In genomic region chr19:31347356-31347755, GRCh38 we compare ENCODE assay signal across 11 cellular contexts. TPM values are rescaled to one million over a fixed set of nuclear protein-coding genes. Genes with fewer than 3 reads are reported as not detected.
DNase-seq lines count a peak whose midpoint lies in the region; ATAC-seq and TF ChIP-seq lines count a peak whose summit lies in the region.
"Had no signal": no experiment of that assay in that cellular context is flagged by ENCODE, and none has a peak within 500 bp of the region (broad histone marks: within the 10 kb centered on the region; RNA-seq: fewer than 3 reads in every experiment).

No MANE protein-coding gene starts in this region.

- H3K27me3 Mint-ChIP-seq in activated T-cell treated with anti-CD3 and anti-CD28 coated beads, Interleukin-2, amount 50 U/mL, for 4 hours (ENCODE audit: low read depth) = peaks cover 40% of the 10 kb centered on the region

- H3K18ac ChIP-seq in mesendoderm (ENCODE audit: low read length) = no peak overlapping the region

- H3K4me3 Mint-ChIP-seq in activated T-cell treated with anti-CD3 and anti-CD28 coated beads, Interleukin-2, amount 50 U/mL, for 4 hours = peak overlapping the region; percentile 76

- H3K9me3 ChIP-seq in thyroid gland = no peaks in the 10 kb centered on the region
- H3K9me3 ChIP-seq in suprapubic skin = no peaks in the 10 kb centered on the region
- no peaks in the 10 kb centered on the region for H3K9me3 ChIP-seq in Karpas-422 (ENCODE audit: low read length)
- H3K9me3 ChIP-seq: right atrium auricular region had no signal

- H3K27me3 ChIP-seq in mesendoderm (ENCODE audit: insufficient read depth, low read length, poor library complexity) (no peaks in the 10 kb centered on the region), thyroid gland (no peaks in the 10 kb centered on the region), suprapubic skin (peaks cover 24% of the 10 kb centered on the region), Karpas-422 (ENCODE audit: low read length) (no peaks in the 10 kb centered on the region)

- H3K4me3 ChIP-seq in astrocyte of the spinal cord (ENCODE audit: low read depth, low read length) (peak overlapping the region; percentile 71), mesendoderm (ENCODE audit: low read length) (no peak overlapping the region), thyroid gland (replicated peaks in 1 of 3) (no peak overlapping the region), suprapubic skin (no peak overlapping the region), Karpas-422 (ENCODE audit: low read length) (no peak overlapping the region)

- no peak for DNase-seq in activated T-cell treated with anti-CD3 and anti-CD28 coated beads, Interleukin-2, amount 50 U/mL, for 4 hours
- DNase-seq in activated T-cell treated with anti-CD3 and anti-CD28 coated beads, Interleukin-2, amount 50 U/mL, for 1 hour = no peak
- DNase-seq in astrocyte of the spinal cord (ENCODE audit: low read depth, low spot score) (no peak), mesendoderm (no peak), thyroid gland (peak in 1 of 2 donors; percentile 34), suprapubic skin (ENCODE audit: low spot score in 2 of 2) (no peak), Karpas-422 (no peak)
- DNase-seq: islet precursor cell, NCI-H1417 had no signal

- peak in 1 of 2 donors; percentile 45 for TF ChIP-seq POLR2A in thyroid gland (IDR thresholded peaks at IDR 0.05)
- no peak for TF ChIP-seq POLR2A in suprapubic skin (IDR thresholded peaks at IDR 0.05)
- TF ChIP-seq POLR2A in GM18505 (IDR thresholded peaks at IDR 0.05; ENCODE audit: borderline replicate concordance, extremely low read depth, insufficient read depth, insufficient read length) = no peak

- H3K36me3 Mint-ChIP-seq in activated T-cell treated with anti-CD3 and anti-CD28 coated beads, Interleukin-2, amount 50 U/mL, for 4 hours (ENCODE audit: insufficient read depth) = no peaks in the 10 kb centered on the region

- no peaks in the 10 kb centered on the region for H4K20me1 ChIP-seq in Karpas-422 (ENCODE audit: insufficient read depth, low read depth, low read length)

- H3K79me1 ChIP-seq in mesendoderm (ENCODE audit: low read length) = peaks cover 8% of the 10 kb centered on the region

- intact Hi-C loops in thyroid gland (cut with DNase I) = no loop called here

- H3K79me2 ChIP-seq in mesendoderm (ENCODE audit: control insufficient read depth, insufficient read depth, low read length) (peaks cover 38% of the 10 kb centered on the region), Karpas-422 (ENCODE audit: low read length) (no peaks in the 10 kb centered on the region)

- H3K4me2 ChIP-seq in mesendoderm (ENCODE audit: low read length) (peak overlapping the region; percentile 32), Karpas-422 (ENCODE audit: low read depth, low read length, poor library complexity, severe bottlenecking) (no peak overlapping the region)

- H3K4me1 ChIP-seq in mesendoderm (ENCODE audit: control insufficient read depth, low read depth, low read length) (peaks cover 6% of the 10 kb centered on the region), thyroid gland (peaks cover 26 to 44% of the 10 kb centered on the region in 2 donors), suprapubic skin (peaks cover 34% of the 10 kb centered on the region), Karpas-422 (ENCODE audit: low read length) (no peaks in the 10 kb centered on the region)

- H2BK15ac ChIP-seq in mesendoderm (replicated peaks; ENCODE audit: low read depth) = no peak overlapping the region

- no peak overlapping the region for H3K9ac ChIP-seq in mesendoderm (ENCODE audit: low read length)
- no peak overlapping the region for H3K9ac ChIP-seq in Karpas-422 (ENCODE audit: low read length)

- ATAC-seq in activated T-cell treated with anti-CD3 and anti-CD28 coated beads, Interleukin-2, amount 50 U/mL, for 4 hours = no peak
- no peak for ATAC-seq in GM18505 (IDR thresholded peaks at IDR 0.05; ENCODE audit: unreplicated experiment)

- TF ChIP-seq EP300 in suprapubic skin (IDR thresholded peaks at IDR 0.05) = no peak

- peaks cover 19% of the 10 kb centered on the region for H3K4me1 Mint-ChIP-seq in activated T-cell treated with anti-CD3 and anti-CD28 coated beads, Interleukin-2, amount 50 U/mL, for 4 hours (ENCODE audit: low read depth)

- H3K56ac ChIP-seq in mesendoderm (ENCODE audit: low read length) = peak overlapping the region; percentile 60

- in situ Hi-C loops in astrocyte of the spinal cord (cut with HindIII; ENCODE audit: low sequenced_read_pairs) = no loop called here

- no peak overlapping the region for H3K4ac ChIP-seq in mesendoderm (ENCODE audit: low read depth, low read length)

- H4K5ac ChIP-seq in mesendoderm (ENCODE audit: low read length) = no peak overlapping the region

- no peak overlapping the region for H2AK5ac ChIP-seq in mesendoderm (ENCODE audit: low read length)

- no CpG with 5 or more reads among the region's 3 CpGs for WGBS in mesendoderm (ENCODE audit: extremely low coverage, insufficient coverage, low lambda C conversion rate)
- WGBS in thyroid gland, 2 donors = 23 to 36% methylated on average over 3 of the region's 3 CpGs
- 74% methylated on average over 3 of the region's 3 CpGs for WGBS in suprapubic skin

- no peak overlapping the region for H2BK5ac ChIP-seq in mesendoderm (ENCODE audit: low read length)

- H3K27ac ChIP-seq in mesendoderm (ENCODE audit: low read depth, low read length) (no peak overlapping the region), thyroid gland (peak overlapping the region; percentile 85 to 90 (median 89)), suprapubic skin (no peak overlapping the region), Karpas-422 (ENCODE audit: low read length) (no peak overlapping the region)

- H3K36me3 ChIP-seq in mesendoderm (ENCODE audit: control insufficient read depth, insufficient read depth, low read length) = no peaks in the 10 kb centered on the region
- H3K36me3 ChIP-seq in thyroid gland = no peaks in the 10 kb centered on the region
- H3K36me3 ChIP-seq in suprapubic skin = no peaks in the 10 kb centered on the region
- H3K36me3 ChIP-seq in Karpas-422 (ENCODE audit: insufficient read depth, low read length) = no peaks in the 10 kb centered on the region
- H3K36me3 ChIP-seq: right atrium auricular region had no signal

- no peaks in the 10 kb centered on the region for H3K9me2 ChIP-seq in Karpas-422 (replicated peaks; ENCODE audit: insufficient read depth, low read length)

- no peak overlapping the region for H4K8ac ChIP-seq in mesendoderm (ENCODE audit: low read depth, low read length)

- H2BK120ac ChIP-seq in mesendoderm (ENCODE audit: low read depth, low read length) = no peak overlapping the region

- TF ChIP-seq CTCF in astrocyte of the spinal cord (IDR thresholded peaks at IDR 0.05; ENCODE audit: low read depth, low read length) (no peak), thyroid gland (IDR thresholded peaks at IDR 0.05) (no peak), suprapubic skin (IDR thresholded peaks at IDR 0.05) (no peak)

- no peak overlapping the region for H2AFZ ChIP-seq in Karpas-422 (ENCODE audit: low read length)

- no peak overlapping the region for H3K23ac ChIP-seq in mesendoderm (ENCODE audit: low read length)

- no peaks in the 10 kb centered on the region for H3K9me3 Mint-ChIP-seq in activated T-cell treated with anti-CD3 and anti-CD28 coated beads, Interleukin-2, amount 50 U/mL, for 4 hours

RNA-seq across cellular contexts. Expression of gene TSHZ3, which starts 1.9 kb away (rescaled TPM):
- under 1 TPM; 0.25 to 0.95 (median 0.63) TPM for total RNA-seq in activated T-cell treated with anti-CD3 and anti-CD28 coated beads, Interleukin-2, amount 50 U/mL, for 4 hours
- polyA plus RNA-seq in mesendoderm (2013, experiment 1 of 2) = 3.8 TPM
- polyA plus RNA-seq in mesendoderm (2013, experiment 2 of 2) = 4.1 TPM
- 10 to 100 TPM; 15.0 to 18.8 (median 18.1) TPM for total RNA-seq in thyroid gland
- total RNA-seq in suprapubic skin = 1 to 10 TPM; 2.1 to 3.2 (median 2.7) TPM
- not detected in 2 replicates for total RNA-seq in Karpas-422 (2014; rRNA removed; shearing (Covaris generic); ENCODE audit: low replicate concordance)

Comparison
In these comparisons a context has a peak if more than half of its experiments do, and no peak if none do; other contexts are left out.
1. H3K27ac ChIP-seq: peak in thyroid gland (3 of 3); none in mesendoderm (single experiment), suprapubic skin (single experiment) and Karpas-422 (single experiment).